15 cellular contexts compared by ENCODE assay signal in the genomic region with DNA sequence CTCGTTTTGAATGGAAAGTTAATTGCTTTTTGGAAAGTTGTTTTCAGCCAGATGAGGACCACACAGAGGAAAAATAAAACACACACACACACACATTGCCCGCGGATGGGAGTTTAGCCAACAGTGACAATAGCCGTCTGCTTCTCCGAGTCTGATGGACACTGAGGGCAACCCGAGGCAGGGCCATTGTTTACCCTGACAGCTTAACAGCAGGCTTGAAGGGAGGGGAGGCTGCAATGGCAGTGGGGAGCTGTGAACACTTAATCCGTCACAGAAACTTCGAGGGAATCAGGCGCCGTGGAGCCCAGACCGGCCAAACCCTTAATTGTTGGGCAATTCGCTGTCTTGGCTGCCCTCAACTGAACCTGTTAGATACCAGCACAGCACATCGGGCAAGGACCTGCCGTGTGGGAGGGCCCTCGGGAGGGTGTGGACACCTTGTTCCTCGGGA.
A peak's percentile ranks its signal among the peaks of the same experiment; 100 is the strongest.
DNase-seq lines count a peak whose midpoint lies in the region; ATAC-seq, FAIRE-seq and TF ChIP-seq lines count a peak whose summit lies in the region.
"Had no signal": no experiment of that assay in that cellular context is flagged by ENCODE, and none has a peak within 500 bp of the region (broad histone marks: within the 10 kb centered on the region; RNA-seq: fewer than 3 reads in every experiment).

No MANE protein-coding gene starts in this region.

- DNase-seq in HepG2 (ENCODE audit: low spot score) (no peak), fibroblast of the aortic adventitia (ENCODE audit: low read depth) (peak; percentile 38), occipital lobe (lab: John Stamatoyannopoulos, UW) (peak; percentile 12), GM19240 (ENCODE audit: insufficient read length, low spot score) (no peak), HuH-7.5 (ENCODE audit: low spot score) (no peak), smooth muscle cell (lab: John Stamatoyannopoulos, UW; ENCODE audit: unreplicated experiment) (no peak)
- DNase-seq in NK-92 treated with Interleukin-12 subunit alpha and Interleukin-12 subunit beta, amount 100 ng/mL, for 24 hours (lab: John Stamatoyannopoulos, UW): no peak
- DNase-seq: activated gamma-delta T cell; NCI-H1105; NCI-H510A; stimulated activated CD4-positive, alpha-beta T cell treated with anti-CD3 and anti-CD28 coated beads, Interleukin-12 subunit alpha, Interleukin-12 subunit beta, amount 100 ng/mL, for 4 hours; T1000 had no signal

- TF ChIP-seq CTCF in liver (IDR thresholded peaks at IDR 0.05; ENCODE audit: low read depth, low read length, missing input control): no peak
- TF ChIP-seq CTCF in HepG2 (CRISPR knock-in tag; IDR thresholded peaks at IDR 0.05): no peak
- TF ChIP-seq CTCF in fibroblast of the aortic adventitia (IDR thresholded peaks at IDR 0.05; ENCODE audit: insufficient read depth, low read length): no peak
- TF ChIP-seq CTCF in smooth muscle cell (IDR thresholded peaks at IDR 0.05; ENCODE audit: borderline replicate concordance, insufficient read depth, poor library complexity, severe bottlenecking): no peak

- TF ChIP-seq EP300 in HepG2 (IDR thresholded peaks at IDR 0.05; ENCODE audit: low read depth in 2 of 2, low read length in 2 of 2): no peak
- no peak for TF ChIP-seq EP300 in HepG2 (CRISPR knock-in tag; IDR thresholded peaks at IDR 0.05; ENCODE audit: borderline replicate concordance)

- in situ Hi-C loops in HepG2 (cut with HindIII; ENCODE audit: extremely low pct_ligation_motif_present, low pct_unique_long_range_greater_than_20kb): no loop called here

- H3K27ac ChIP-seq in liver (ENCODE audit: low read depth in 1 of 2, low read length in 2 of 2) (no peak overlapping the region), HepG2 (ENCODE audit: extremely low read length, insufficient read depth, low read length) (no peak overlapping the region), smooth muscle cell (ENCODE audit: low read depth) (no peak overlapping the region)
- H3K27ac ChIP-seq: esophagus muscularis mucosa had no signal

- H3K79me2 ChIP-seq in HepG2 (ENCODE audit: insufficient read depth, low read length) (no peaks in the 10 kb centered on the region), smooth muscle cell (ENCODE audit: low read depth) (no peaks in the 10 kb centered on the region)

- H3K4me3 ChIP-seq in liver (ENCODE audit: low read depth in 1 of 3, low read length in 3 of 3) (no peak overlapping the region), HepG2 (replicated peaks in 1 of 3; ENCODE audit: insufficient read depth in 1 of 3, low read depth in 2 of 3, low read length in 3 of 3) (no peak overlapping the region), fibroblast of the aortic adventitia (ENCODE audit: low read depth, low read length) (no peak overlapping the region), smooth muscle cell (no peak overlapping the region)
- H3K4me3 ChIP-seq: esophagus muscularis mucosa had no signal

- WGBS in liver: 19% methylated on average over 16 of the region's 16 CpGs
- 33% methylated on average over 16 of the region's 16 CpGs for WGBS in HepG2 (ENCODE audit: low lambda C conversion rate)
- 79% methylated on average over 16 of the region's 16 CpGs for WGBS in smooth muscle cell (ENCODE audit: low lambda C conversion rate)

- no peaks in the 10 kb centered on the region for H3F3A ChIP-seq in smooth muscle cell (ENCODE audit: low read depth)

- H2AFZ ChIP-seq in HepG2 (ENCODE audit: low read length) (no peak overlapping the region), smooth muscle cell (ENCODE audit: low read depth) (no peak overlapping the region)

- peaks cover 0 to 10% (median 7%) of the 10 kb centered on the region in 4 donors for H3K4me1 ChIP-seq in liver (ENCODE audit: control insufficient read depth in 4 of 4, insufficient read depth in 4 of 4, low read length in 3 of 4)
- no peaks in the 10 kb centered on the region for H3K4me1 ChIP-seq in HepG2 (ENCODE audit: insufficient read depth, low read length)
- peaks cover 11% of the 10 kb centered on the region for H3K4me1 ChIP-seq in smooth muscle cell (ENCODE audit: low read depth)

- H3K4me2 ChIP-seq in HepG2 (ENCODE audit: low read depth, low read length) (no peak overlapping the region), smooth muscle cell (no peak overlapping the region)

- ATAC-seq in HepG2: no peak

- peak; percentile 24 to 28 for TF ChIP-seq RAD21 in liver (IDR thresholded peaks at IDR 0.05)
- TF ChIP-seq RAD21 in HepG2 (CRISPR knock-in tag; IDR thresholded peaks at IDR 0.05): no peak

- BruUV-seq in HepG2 (replicated peaks; lab: Mats Ljungman, UMichigan): no TSS peak

- no peak for FAIRE-seq in HepG2 (lab: Jason Lieb, UNC)
- FAIRE-seq: H54 had no signal

- no peaks in the 10 kb centered on the region for H3K36me3 ChIP-seq in liver (ENCODE audit: control insufficient read depth in 4 of 4, insufficient read depth in 3 of 4, low read depth in 1 of 4, low read length in 3 of 4)
- no peaks in the 10 kb centered on the region for H3K36me3 ChIP-seq in HepG2 (replicated peaks in 1 of 2; ENCODE audit: control insufficient read depth in 1 of 2, insufficient read depth in 2 of 2, low read length in 2 of 2)
- no peaks in the 10 kb centered on the region for H3K36me3 ChIP-seq in smooth muscle cell (ENCODE audit: low read depth)
- H3K36me3 ChIP-seq: esophagus muscularis mucosa had no signal

- no peak for TF ChIP-seq POLR2A in HepG2 (IDR thresholded peaks at IDR 0.05; ENCODE audit: insufficient read depth in 1 of 2, low read depth in 2 of 2, low read length in 2 of 2)

- H3K9me3 ChIP-seq in liver (ENCODE audit: control insufficient read depth in 4 of 4, low read length in 3 of 4) (no peaks in the 10 kb centered on the region), HepG2 (ENCODE audit: low read length) (no peaks in the 10 kb centered on the region), smooth muscle cell (replicated peaks; ENCODE audit: low read depth) (no peaks in the 10 kb centered on the region)
- H3K9me3 ChIP-seq: esophagus muscularis mucosa had no signal

- H4K20me1 ChIP-seq in HepG2 (ENCODE audit: insufficient read depth, low read length): no peaks in the 10 kb centered on the region; the same call in 1 of the 2 replicates
- no peaks in the 10 kb centered on the region for H4K20me1 ChIP-seq in smooth muscle cell (ENCODE audit: low read depth)

- H3K27me3 ChIP-seq in liver (ENCODE audit: control insufficient read depth in 4 of 4, insufficient read depth in 4 of 4, low read length in 3 of 4) (no peaks in the 10 kb centered on the region), HepG2 (ENCODE audit: control insufficient read depth in 1 of 2, insufficient read depth in 2 of 2, low read length in 2 of 2) (peaks cover 2 to 18% of the 10 kb centered on the region in 2 experiments; a peak in 4 of 5 replicates), smooth muscle cell (ENCODE audit: low read depth) (no peaks in the 10 kb centered on the region)
- H3K27me3 ChIP-seq: esophagus muscularis mucosa had no signal

- POLR2A ChIA-PET in HepG2 (lab: Yijun Ruan, JAX): no interaction called here

- CTCF ChIA-PET in HepG2 (lab: Yijun Ruan, JAX; ENCODE audit: low intra/inter-chr PET ratio, low total read pairs): no interaction called here

- no peak overlapping the region for H3K9ac ChIP-seq in liver (ENCODE audit: low read depth in 1 of 2, low read length in 2 of 2)
- H3K9ac ChIP-seq in HepG2 (ENCODE audit: insufficient read depth, low read depth, low read length): no peak overlapping the region
- no peak overlapping the region for H3K9ac ChIP-seq in smooth muscle cell (ENCODE audit: low read depth)

- intact Hi-C loops in HepG2 (cut with micrococcal nuclease; ENCODE audit: unreplicated experiment): no loop called here

TF ChIP-seq in liver, 16 proteins besides CTCF, POLR2A, EP300 and RAD21 (continues in another document):
- TF ChIP-seq NR2F2 (IDR thresholded peaks at IDR 0.05) (no peak), HNF4A (conservative IDR thresholded peaks at IDR 0.05) (no peak), SP1 (IDR thresholded peaks at IDR 0.05) (no peak), MAX (IDR thresholded peaks at IDR 0.05) (peak; percentile 21), ATF3 (IDR thresholded peaks at IDR 0.05) (no peak), RXRA (IDR thresholded peaks at IDR 0.05) (peak; percentile 67 to 85), HNF4G (IDR thresholded peaks at IDR 0.05) (no peak), GABPA (IDR thresholded peaks at IDR 0.05 in 1 of 2, conservative IDR thresholded peaks at IDR 0.05 in 1 of 2) (no peak), JUND (IDR thresholded peaks at IDR 0.05) (no peak), YY1 (IDR thresholded peaks at IDR 0.05) (peak; percentile 48), FOXA2 (IDR thresholded peaks at IDR 0.05) (no peak)

TF ChIP-seq in HepG2, 621 proteins besides CTCF, POLR2A, EP300 and RAD21 (continues in another document):
- TF ChIP-seq MTA1 (CRISPR knock-in tag; IDR thresholded peaks at IDR 0.05; ENCODE audit: borderline replicate concordance) (no peak), SRY (CRISPR knock-in tag; IDR thresholded peaks at IDR 0.05) (no peak), HDAC1 (CRISPR knock-in tag; IDR thresholded peaks at IDR 0.05) (no peak), ZNF883 (CRISPR knock-in tag; IDR thresholded peaks at IDR 0.05; ENCODE audit: not compliant biosample characterization) (no peak), HMGA1 (CRISPR knock-in tag; conservative IDR thresholded peaks at IDR 0.05) (no peak), NR3C1 (CRISPR knock-in tag; IDR thresholded peaks at IDR 0.05) (no peak), MTA3 (CRISPR knock-in tag; IDR thresholded peaks at IDR 0.05) (no peak), U2AF1 (optimal IDR thresholded peaks at IDR 0.05; ENCODE audit: low read depth, low read length) (no peak)
- TF ChIP-seq, protein P1, sequence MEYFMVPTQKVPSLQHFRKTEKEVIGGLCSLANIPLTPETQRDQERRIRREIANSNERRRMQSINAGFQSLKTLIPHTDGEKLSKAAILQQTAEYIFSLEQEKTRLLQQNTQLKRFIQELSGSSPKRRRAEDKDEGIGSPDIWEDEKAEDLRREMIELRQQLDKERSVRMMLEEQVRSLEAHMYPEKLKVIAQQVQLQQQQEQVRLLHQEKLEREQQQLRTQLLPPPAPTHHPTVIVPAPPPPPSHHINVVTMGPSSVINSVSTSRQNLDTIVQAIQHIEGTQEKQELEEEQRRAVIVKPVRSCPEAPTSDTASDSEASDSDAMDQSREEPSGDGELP (IDR thresholded peaks at IDR 0.05; ENCODE audit: borderline replicate concordance, low read depth): no peak

Comparison
In these comparisons a context has a peak if more than half of its experiments do, and no peak if none do; other contexts are left out.
1. DNase-seq: peak in fibroblast of the aortic adventitia (single experiment) and occipital lobe (single experiment); none in HepG2 (single experiment), NK-92 treated with Interleukin-12 subunit alpha and Interleukin-12 subunit beta, amount 100 ng/mL, for 24 hours (single experiment), GM19240 (single experiment), HuH-7.5 (single experiment) and smooth muscle cell (single experiment).